Comparison of ENCODE assay signal across 1 cellular context in the genomic region with DNA sequence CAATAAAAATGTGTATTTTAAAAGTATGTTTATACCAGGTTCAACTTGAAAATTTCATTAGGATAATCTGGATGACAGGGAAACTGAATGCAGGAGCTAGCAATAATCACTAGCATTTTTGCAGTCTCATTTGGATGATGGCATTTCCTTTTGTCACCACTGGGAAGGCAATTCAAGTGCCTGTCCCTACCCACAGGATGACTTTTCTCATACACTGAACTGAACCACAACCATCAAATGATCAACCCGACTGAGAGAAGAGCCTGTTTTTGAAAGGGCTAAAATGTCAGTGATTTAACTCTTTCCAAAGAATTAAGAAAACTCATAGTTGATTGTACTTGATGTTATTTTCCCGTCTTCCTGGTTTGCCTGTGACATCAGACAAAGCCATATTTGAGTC.
TF ChIP-seq lines count a peak whose summit lies in the region.

No MANE protein-coding gene starts in this region.

TF ChIP-seq in HepG2, 621 proteins besides CTCF, POLR2A, EP300 and RAD21 (continued from another document):
- no peak for TF ChIP-seq PAXIP1 (CRISPR knock-in tag; conservative IDR thresholded peaks at IDR 0.05)
